Comparison of ENCODE assay signal across 8 cellular contexts in the genomic region with DNA sequence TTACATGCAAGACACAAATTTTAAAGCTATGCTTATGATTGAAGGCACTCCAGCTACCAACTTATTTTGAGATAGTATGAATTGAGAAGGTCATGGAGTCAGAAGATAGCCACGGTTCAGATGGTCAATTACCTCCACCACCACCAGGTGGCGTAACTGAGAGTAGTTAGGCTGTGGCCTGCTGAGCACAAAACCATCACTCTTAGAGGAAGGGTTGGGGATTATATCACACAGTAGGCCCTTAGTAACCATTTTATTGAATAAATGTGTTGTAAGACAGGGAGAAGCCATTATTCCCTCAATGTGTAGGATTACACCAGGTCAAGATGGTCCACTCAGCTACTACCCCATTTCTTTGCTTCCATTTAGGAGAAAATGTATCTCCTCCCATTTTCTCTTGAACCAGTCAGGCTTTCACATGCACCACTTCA. TPM values are rescaled to one million over a fixed set of nuclear protein-coding genes. Genes with fewer than 3 reads are reported as not detected.
DNase-seq lines count a peak whose midpoint lies in the region; ATAC-seq, FAIRE-seq and TF ChIP-seq lines count a peak whose summit lies in the region.

No MANE protein-coding gene starts in this region.

- H3K4me3 Mint-ChIP-seq in effector memory CD8-positive, alpha-beta T cell = no peak overlapping the region
- H3K4me3 Mint-ChIP-seq in stimulated activated memory B cell treated with anti-CD40 and anti-IgM and Interleukin-4, amounts not matched to agents 10 μg/mL and 1 μg/mL and 100 μg/mL, for 72 hours = no peak overlapping the region

- H3K4me2 ChIP-seq in A549 = no peak overlapping the region

- TF ChIP-seq EP300 in A549 (IDR thresholded peaks at IDR 0.05) = no peak

- ATAC-seq in A549 = peak; percentile 86 to 98
- ATAC-seq in HG03045 (IDR thresholded peaks at IDR 0.05; ENCODE audit: unreplicated experiment) = peak; percentile 60
- ATAC-seq in effector memory CD8-positive, alpha-beta T cell (replicated peaks) = peak; percentile 82
- ATAC-seq in stimulated activated memory B cell treated with anti-CD40 and anti-IgM and Interleukin-4, amounts not matched to agents 10 μg/mL and 1 μg/mL and 100 μg/mL, for 72 hours = peak; percentile 76

- FAIRE-seq in A549 (lab: Jason Lieb, UNC) = no peak

- H3K9me3 Mint-ChIP-seq in effector memory CD8-positive, alpha-beta T cell = no peaks in the 10 kb centered on the region
- H3K9me3 Mint-ChIP-seq in stimulated activated memory B cell treated with anti-CD40 and anti-IgM and Interleukin-4, amounts not matched to agents 10 μg/mL and 1 μg/mL and 100 μg/mL, for 72 hours = no peaks in the 10 kb centered on the region

- TF ChIP-seq RAD21 in A549 (conservative IDR thresholded peaks at IDR 0.05 in 1 of 2, IDR thresholded peaks at IDR 0.05 in 1 of 2) = peak; percentile 46 to 63; a peak in 4 of 5 replicates

- no peak for TF ChIP-seq POLR2A in A549 (IDR thresholded peaks at IDR 0.05; ENCODE audit: low read length)

- WGBS in A549 (ENCODE audit: missing lambda C conversion rate) = 0% methylated on average over 2 of the region's 2 CpGs

- H3K27ac ChIP-seq in A549 = no peak overlapping the region

- TF ChIP-seq CTCF in A549 (IDR thresholded peaks at IDR 0.05) (peak; percentile 84), GM13977 (IDR thresholded peaks at IDR 0.05; ENCODE audit: extremely low read depth, insufficient read depth, missing control alignments) (peak; percentile 82)

- in situ Hi-C loops in GM13977 (cut with MboI; ENCODE audit: low pct_unique_long_range_greater_than_20kb, low sequenced_read_pairs, unreplicated experiment) = loop anchor here (25.0 kb wide), 1 partner anchor 259 kb away; a partner anchor contains a TSS

- peak; percentile 23 to 66 for DNase-seq in A549 (ENCODE audit: low read depth in 1 of 2, low spot score in 1 of 2)
- DNase-seq in GM13977 (ENCODE audit: low spot score) = peak; percentile 47
- peak; percentile 57 for DNase-seq in NCI-H345 (lab: John Stamatoyannopoulos, UW)
- peak; percentile 80 to 85 for DNase-seq in activated CD4-positive, alpha-beta T cell treated with anti-CD3 and anti-CD28 coated beads, Interleukin-2, amount 50 U/mL, for 48 hours
- DNase-seq in effector memory CD8-positive, alpha-beta T cell = peak; percentile 69 to 78 (median 77)
- DNase-seq in myocyte (ENCODE audit: low read depth) = peak; percentile 77

- POLR2A ChIA-PET in A549 (lab: Yijun Ruan, JAX) = no interaction called here

- H3K4me1 Mint-ChIP-seq in effector memory CD8-positive, alpha-beta T cell (ENCODE audit: low read depth in 2 of 2) = no peaks in the 10 kb centered on the region
- H3K4me1 Mint-ChIP-seq in stimulated activated memory B cell treated with anti-CD40 and anti-IgM and Interleukin-4, amounts not matched to agents 10 μg/mL and 1 μg/mL and 100 μg/mL, for 72 hours = no peaks in the 10 kb centered on the region

- no peak overlapping the region for H3K27ac Mint-ChIP-seq in effector memory CD8-positive, alpha-beta T cell
- no peak overlapping the region for H3K27ac Mint-ChIP-seq in stimulated activated memory B cell treated with anti-CD40 and anti-IgM and Interleukin-4, amounts not matched to agents 10 μg/mL and 1 μg/mL and 100 μg/mL, for 72 hours

- H3K36me3 Mint-ChIP-seq in effector memory CD8-positive, alpha-beta T cell (ENCODE audit: insufficient read depth) = peaks cover 13% of the 10 kb centered on the region
- H3K36me3 Mint-ChIP-seq in stimulated activated memory B cell treated with anti-CD40 and anti-IgM and Interleukin-4, amounts not matched to agents 10 μg/mL and 1 μg/mL and 100 μg/mL, for 72 hours = peaks cover 25% of the 10 kb centered on the region

- CTCF ChIA-PET in A549 (lab: Yijun Ruan, JAX) = interaction anchor here (0.8 to 1.7 kb wide), 13 partner anchors 9 to 349 kb away, joined by 3 to 10 read pairs (median 3); a partner anchor contains a TSS

- no peaks in the 10 kb centered on the region for H3K9me3 ChIP-seq in A549

- no peak overlapping the region for H3K4me3 ChIP-seq in A549

- H3K4me1 ChIP-seq in A549 = no peaks in the 10 kb centered on the region

- no peaks in the 10 kb centered on the region for H3K27me3 Mint-ChIP-seq in effector memory CD8-positive, alpha-beta T cell
- no peaks in the 10 kb centered on the region for H3K27me3 Mint-ChIP-seq in stimulated activated memory B cell treated with anti-CD40 and anti-IgM and Interleukin-4, amounts not matched to agents 10 μg/mL and 1 μg/mL and 100 μg/mL, for 72 hours

TF ChIP-seq in A549, 52 proteins besides CTCF, POLR2A, EP300 and RAD21:
- TF ChIP-seq FOSL2 (IDR thresholded peaks at IDR 0.05) (no peak), FOSL2 (CRISPR knock-in tag; IDR thresholded peaks at IDR 0.05) (no peak), SMC3 (IDR thresholded peaks at IDR 0.05) (peak; percentile 72)

RNA-seq across cellular contexts. Expression of a gene that starts 18.8 kb away (rescaled TPM):
- polyA plus RNA-seq in A549 (2011; rRNA removed) = 0.04 and 0.08 TPM in 2 replicates
- 0.03 TPM in 1 of 2 replicates, not detected in the other for polyA plus RNA-seq in A549 (2012; cell fraction: cytosol; rRNA removed)
- 0.02 TPM in 1 of 2 replicates, not detected in the other for polyA plus RNA-seq in A549 (2012; cell fraction: nucleus; rRNA removed)
- 0.05 to 0.12 TPM (median 0.06 TPM) in 3 replicates for polyA plus RNA-seq in A549 (2017; fragmentation: RNase III; extraction: RNeasy Plus Mini Kit Qiagen cat#74134 plus additional on column Dnase treatment)
- polyA minus RNA-seq in A549 (2011; rRNA and poly(A)+ RNA removed) = not detected in 2 replicates
- total RNA-seq in myocyte = 1,702 and 1,869 TPM in 2 replicates
- 209 TPM for polyA plus RNA-seq in myocyte (2012)

RNA-seq across cellular contexts. Expression of a gene that starts 45.4 kb away (rescaled TPM):
- polyA plus RNA-seq in A549 (2011; rRNA removed) (41.8 and 52.9 TPM in 2 replicates), A549 (2017; fragmentation: RNase III; extraction: RNeasy Plus Mini Kit Qiagen cat#74134 plus additional on column Dnase treatment) (27.2 to 30.8 TPM (median 28.1 TPM) in 3 replicates)
- polyA plus RNA-seq in A549 (2012; cell fraction: cytosol; rRNA removed) = 11.4 and 11.8 TPM in 2 replicates
- 7.2 and 10.9 TPM in 2 replicates for polyA plus RNA-seq in A549 (2012; cell fraction: nucleus; rRNA removed)
- polyA minus RNA-seq in A549 (2011; rRNA and poly(A)+ RNA removed) = 13.5 and 15.9 TPM in 2 replicates
- 24.8 and 31.1 TPM in 2 replicates for total RNA-seq in myocyte
- 15.1 TPM for polyA plus RNA-seq in myocyte (2012)

RNA-seq across cellular contexts. Expression of a gene that starts 49.0 kb away (rescaled TPM):
- polyA plus RNA-seq in A549 (2011; rRNA removed) (1.6 and 1.7 TPM in 2 replicates), A549 (2017; fragmentation: RNase III; extraction: RNeasy Plus Mini Kit Qiagen cat#74134 plus additional on column Dnase treatment) (5.3 to 6.0 TPM (median 5.4 TPM) in 3 replicates)
- polyA plus RNA-seq in A549 (2012; cell fraction: cytosol; rRNA removed) = 2.4 and 3.5 TPM in 2 replicates
- 7.3 and 7.5 TPM in 2 replicates for polyA plus RNA-seq in A549 (2012; cell fraction: nucleus; rRNA removed)
- polyA minus RNA-seq in A549 (2011; rRNA and poly(A)+ RNA removed) = 1.5 and 2.4 TPM in 2 replicates
- 4.4 and 5.8 TPM in 2 replicates for total RNA-seq in myocyte
- polyA plus RNA-seq in myocyte (2012) = 4.1 TPM

RNA-seq across cellular contexts. Expression of a gene that starts 55.9 kb away (rescaled TPM):
- polyA plus RNA-seq in A549 (2011; rRNA removed) (46.4 and 70.8 TPM in 2 replicates), A549 (2017; fragmentation: RNase III; extraction: RNeasy Plus Mini Kit Qiagen cat#74134 plus additional on column Dnase treatment) (57.9 to 61.2 TPM (median 60.5 TPM) in 3 replicates)
- polyA plus RNA-seq in A549 (2012; cell fraction: cytosol; rRNA removed) = 9.9 and 10.6 TPM in 2 replicates
- 5.5 and 9.8 TPM in 2 replicates for polyA plus RNA-seq in A549 (2012; cell fraction: nucleus; rRNA removed)
- polyA minus RNA-seq in A549 (2011; rRNA and poly(A)+ RNA removed) = 6.2 and 7.3 TPM in 2 replicates
- total RNA-seq in myocyte = 36.2 and 38.5 TPM in 2 replicates
- 17.9 TPM for polyA plus RNA-seq in myocyte (2012)
